9 cellular contexts compared by ENCODE assay signal in genomic region chr17:7852262-7852670, GRCh38. TPM values are rescaled to one million over a fixed set of nuclear protein-coding genes. Genes with fewer than 3 reads are reported as not detected.
A peak's percentile ranks its signal among the peaks of the same experiment; 100 is the strongest.
DNase-seq lines count a peak whose midpoint lies in the region; ATAC-seq and TF ChIP-seq lines count a peak whose summit lies in the region.
"Had no signal": no experiment of that assay in that cellular context is flagged by ENCODE, and none has a peak within 500 bp of the region (broad histone marks: within the 10 kb centered on the region; RNA-seq: fewer than 3 reads in every experiment).

No MANE protein-coding gene starts in this region.

- no peaks in the 10 kb centered on the region for H3K9me3 Mint-ChIP-seq in activated T-helper 17 cell treated with anti-CD3 and anti-CD28 coated beads, Interleukin-2, amount 50 U/mL, for 72 hours
- H3K9me3 Mint-ChIP-seq in mesothelial cell of epicardium, result no peaks in the 10 kb centered on the region
- H3K9me3 Mint-ChIP-seq: CD14-positive monocyte had no signal

- no peak overlapping the region for H3K27ac Mint-ChIP-seq in activated T-helper 17 cell treated with anti-CD3 and anti-CD28 coated beads, Interleukin-2, amount 50 U/mL, for 72 hours
- H3K27ac Mint-ChIP-seq in mesothelial cell of epicardium, result no peak overlapping the region

- ATAC-seq in activated T-helper 17 cell treated with anti-CD3 and anti-CD28 coated beads, Interleukin-2, amount 50 U/mL, for 72 hours (replicated peaks), result no peak
- no peak for ATAC-seq in right lobe of liver
- no peak for ATAC-seq in upper lobe of left lung (ENCODE audit: low FRiP score in 2 of 2)
- ATAC-seq in GM21423 (IDR thresholded peaks at IDR 0.05; ENCODE audit: unreplicated experiment), result no peak

- TF ChIP-seq POLR2A in right lobe of liver (IDR thresholded peaks at IDR 0.05), result no peak
- no peak for TF ChIP-seq POLR2A in upper lobe of left lung (IDR thresholded peaks at IDR 0.05)

- TF ChIP-seq CTCF in right lobe of liver (IDR thresholded peaks at IDR 0.05), result no peak
- no peak for TF ChIP-seq CTCF in upper lobe of left lung (IDR thresholded peaks at IDR 0.05)
- TF ChIP-seq CTCF in mesothelial cell of epicardium (IDR thresholded peaks at IDR 0.05; ENCODE audit: unreplicated experiment), result no peak

- DNase-seq in stimulated activated CD4-positive, alpha-beta T cell treated with anti-CD3 and anti-CD28 coated beads, Interleukin-4, amount 100 ng/mL, for 1 hour, result peak; percentile 4
- DNase-seq in stimulated activated CD4-positive, alpha-beta T cell treated with anti-CD3 and anti-CD28 coated beads, Interleukin-1b, Interleukin-23, amount 100 ng/mL, for 48 hours, result no peak
- DNase-seq in right lobe of liver, result peak in 2 of 3 donors; percentile 36 to 60
- no peak for DNase-seq in upper lobe of left lung
- no peak for DNase-seq in central memory CD4-positive, alpha-beta T cell
- DNase-seq in mesothelial cell of epicardium (ENCODE audit: low spot score in 2 of 2, unreplicated experiment in 2 of 2), result no peak

- intact Hi-C loops in right lobe of liver (cut with DNase I), result loop anchor here in 1 of 2 donors (5.0 kb wide), 1 partner anchor 35 kb away; no protein-coding TSS in a partner anchor

- H3K4me3 Mint-ChIP-seq in activated T-helper 17 cell treated with anti-CD3 and anti-CD28 coated beads, Interleukin-2, amount 50 U/mL, for 72 hours, result peak overlapping the region; percentile 66
- H3K4me3 Mint-ChIP-seq in mesothelial cell of epicardium, result no peak overlapping the region

- H3K36me3 ChIP-seq in right lobe of liver, result peaks cover 0 to 52% (median 19%) of the 10 kb centered on the region in 4 donors
- H3K36me3 ChIP-seq in upper lobe of left lung, result peaks cover 25 to 74% (median 67%) of the 10 kb centered on the region in 4 donors

- no peak overlapping the region for H3K4me3 ChIP-seq in right lobe of liver
- H3K4me3 ChIP-seq in upper lobe of left lung, result no peak overlapping the region

- peaks cover 10% of the 10 kb centered on the region for H3K4me1 Mint-ChIP-seq in activated T-helper 17 cell treated with anti-CD3 and anti-CD28 coated beads, Interleukin-2, amount 50 U/mL, for 72 hours
- H3K4me1 Mint-ChIP-seq in mesothelial cell of epicardium, result peaks cover 13% of the 10 kb centered on the region

- TF ChIP-seq EP300 in upper lobe of left lung (IDR thresholded peaks at IDR 0.05), result no peak

- peaks cover 57% of the 10 kb centered on the region for H3K36me3 Mint-ChIP-seq in activated T-helper 17 cell treated with anti-CD3 and anti-CD28 coated beads, Interleukin-2, amount 50 U/mL, for 72 hours (ENCODE audit: low read depth)
- peaks cover 17% of the 10 kb centered on the region for H3K36me3 Mint-ChIP-seq in mesothelial cell of epicardium

- H3K27ac ChIP-seq in right lobe of liver, result no peak overlapping the region
- H3K27ac ChIP-seq in upper lobe of left lung, result peak overlapping the region in 3 of 4 donors; percentile 19 to 59 (median 54)

- WGBS in right lobe of liver (ENCODE audit: insufficient coverage, low coverage, low lambda C conversion rate, missing lambda C conversion rate), result 76% methylated on average over 11 of the region's 20 CpGs
- WGBS in upper lobe of left lung, 2 donors, result 75 to 93% methylated on average over 12 to 16 of the region's 20 CpGs

- H3K27me3 ChIP-seq in right lobe of liver (no peaks in the 10 kb centered on the region), upper lobe of left lung (no peaks in the 10 kb centered on the region)

- H3K9me3 ChIP-seq in right lobe of liver (no peaks in the 10 kb centered on the region), upper lobe of left lung (no peaks in the 10 kb centered on the region)

- H3K4me1 ChIP-seq in right lobe of liver (peaks cover 0 to 15% (median 4%) of the 10 kb centered on the region in 4 donors), upper lobe of left lung (peaks cover 28 to 47% (median 34%) of the 10 kb centered on the region in 4 donors)

- no peaks in the 10 kb centered on the region for H3K27me3 Mint-ChIP-seq in activated T-helper 17 cell treated with anti-CD3 and anti-CD28 coated beads, Interleukin-2, amount 50 U/mL, for 72 hours
- no peaks in the 10 kb centered on the region for H3K27me3 Mint-ChIP-seq in mesothelial cell of epicardium (ENCODE audit: low read depth)

RNA-seq across cellular contexts. Expression of gene TMEM88, which starts 2.6 kb away (rescaled TPM):
- 1 to 10 TPM; 1.6 to 3.2 TPM for total RNA-seq in activated T-helper 17 cell treated with anti-CD3 and anti-CD28 coated beads, Interleukin-2, amount 50 U/mL, for 72 hours
- total RNA-seq in right lobe of liver (1 to 10 TPM in 4 of 6 experiments, under 1 TPM in 2; 0.74 to 2.4 (median 1.2) TPM), upper lobe of left lung (10 to 100 TPM in 2 of 6 donors, 1 to 10 TPM in 3, not detected in 1; 1.6 to 16.1 (median 9.3) TPM), mesothelial cell of epicardium (12.3 to 15.4 TPM (median 15.2 TPM) in 3 replicates)

RNA-seq across cellular contexts. Expression of gene NAA38, which starts 5.1 kb away (rescaled TPM):
- 100 to 1,000 TPM in 1 of 2 donors, 10 to 100 TPM in 1; 61.3 to 111 TPM for total RNA-seq in activated T-helper 17 cell treated with anti-CD3 and anti-CD28 coated beads, Interleukin-2, amount 50 U/mL, for 72 hours
- total RNA-seq in right lobe of liver (10 to 100 TPM; 27.2 to 43.0 (median 30.8) TPM), upper lobe of left lung (100 to 1,000 TPM in 2 of 6 donors, 10 to 100 TPM in 4; 50.0 to 111 (median 75.5) TPM), mesothelial cell of epicardium (63.9 to 67.2 TPM (median 66.4 TPM) in 3 replicates)

RNA-seq across cellular contexts. Expression of gene CYB5D1, which starts 5.5 kb away (rescaled TPM):
- total RNA-seq in activated T-helper 17 cell treated with anti-CD3 and anti-CD28 coated beads, Interleukin-2, amount 50 U/mL, for 72 hours, result 10 to 100 TPM; 14.8 to 19.4 TPM
- total RNA-seq in right lobe of liver (10 to 100 TPM in 1 of 6 experiments, 1 to 10 TPM in 5; 6.0 to 11.7 (median 7.4) TPM), upper lobe of left lung (10 to 100 TPM in 2 of 6 donors, 1 to 10 TPM in 4; 5.2 to 12.4 (median 7.3) TPM), mesothelial cell of epicardium (12.5 to 13.0 TPM (median 13.0 TPM) in 3 replicates)

RNA-seq across cellular contexts. Expression of gene KDM6B, which starts 18.2 kb away (rescaled TPM):
- total RNA-seq in activated T-helper 17 cell treated with anti-CD3 and anti-CD28 coated beads, Interleukin-2, amount 50 U/mL, for 72 hours, result 10 to 100 TPM; 33.7 to 93.3 TPM
- total RNA-seq in right lobe of liver (10 to 100 TPM in 4 of 6 experiments, 1 to 10 TPM in 2; 6.1 to 12.8 (median 10.9) TPM), upper lobe of left lung (10 to 100 TPM; 17.5 to 68.0 (median 42.2) TPM), mesothelial cell of epicardium (88.4 to 96.3 TPM (median 94.4 TPM) in 3 replicates)

RNA-seq across cellular contexts. Expression of gene CHD3, which starts 36.3 kb away (rescaled TPM):
- total RNA-seq in activated T-helper 17 cell treated with anti-CD3 and anti-CD28 coated beads, Interleukin-2, amount 50 U/mL, for 72 hours, result 100 to 1,000 TPM; 154 to 217 TPM
- total RNA-seq in right lobe of liver, result 1 to 10 TPM; 3.2 to 7.2 (median 5.1) TPM
- 100 to 1,000 TPM in 2 of 6 donors, 10 to 100 TPM in 4; 68.1 to 183 (median 91.3) TPM for total RNA-seq in upper lobe of left lung
- 333 to 339 TPM (median 337 TPM) in 3 replicates for total RNA-seq in mesothelial cell of epicardium

Comparison
In these comparisons a context has a peak if more than half of its experiments do, and no peak if none do; other contexts are left out.
1. DNase-seq: peak in stimulated activated CD4-positive, alpha-beta T cell treated with anti-CD3 and anti-CD28 coated beads, Interleukin-4, amount 100 ng/mL, for 1 hour (single experiment) and right lobe of liver (2 of 3); none in stimulated activated CD4-positive, alpha-beta T cell treated with anti-CD3 and anti-CD28 coated beads, Interleukin-1b, Interleukin-23, amount 100 ng/mL, for 48 hours (single experiment), upper lobe of left lung (0 of 2), central memory CD4-positive, alpha-beta T cell (single experiment) and mesothelial cell of epicardium (0 of 2).
2. H3K27ac ChIP-seq: peak in upper lobe of left lung (3 of 4); none in right lobe of liver (0 of 3).